19 cellular contexts compared by ENCODE assay signal in the genomic region with DNA sequence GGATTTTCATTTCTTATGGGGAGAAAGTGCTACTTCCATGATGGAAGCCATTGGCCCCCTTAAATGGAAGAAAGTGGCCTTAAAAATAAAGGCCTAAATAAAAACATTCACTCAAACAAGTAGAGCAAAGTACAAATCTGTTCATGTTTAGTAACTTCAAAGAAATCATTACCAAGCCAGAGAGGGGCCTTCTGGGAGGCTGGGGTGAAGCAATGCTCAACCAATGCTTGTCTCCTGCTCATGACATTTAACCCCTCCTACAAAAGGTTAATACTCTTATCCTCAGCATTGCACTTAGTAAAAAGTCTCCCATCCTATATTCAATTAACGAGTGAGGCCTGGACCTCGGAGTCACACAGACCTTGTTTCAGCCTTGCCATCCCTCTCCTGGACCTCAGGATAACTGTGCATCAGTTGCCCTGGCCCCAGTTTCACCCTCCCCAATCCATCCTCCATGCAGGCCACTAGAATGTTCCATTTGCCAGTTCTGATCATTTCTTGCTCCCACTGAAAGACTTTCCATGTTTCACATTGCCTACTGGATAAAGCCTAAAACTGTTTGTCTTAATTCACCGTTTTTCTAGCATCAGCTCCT. TPM values are rescaled to one million over a fixed set of nuclear protein-coding genes. Genes with fewer than 3 reads are reported as not detected.
DNase-seq lines count a peak whose midpoint lies in the region; ATAC-seq, FAIRE-seq and TF ChIP-seq lines count a peak whose summit lies in the region.
"Had no signal": no experiment of that assay in that cellular context is flagged by ENCODE, and none has a peak within 500 bp of the region (broad histone marks: within the 10 kb centered on the region; RNA-seq: fewer than 3 reads in every experiment).

No MANE protein-coding gene starts in this region.

- peak; percentile 15; the same call in 2 of the 3 replicates for ATAC-seq in HepG2
- ATAC-seq in stimulated activated naive CD8-positive, alpha-beta T cell treated with anti-CD3 and anti-CD28 coated beads, Interleukin-15, Interleukin-2, amounts not matched to agents 100 U/mL and 50 U/mL, for 24 hours: no peak
- ATAC-seq in naive thymus-derived CD4-positive, alpha-beta T cell: no peak
- ATAC-seq: CD8-positive, alpha-beta T cell; GM23338; HCT116 had no signal

- no TSS peak for BruUV-seq in HepG2 (replicated peaks; lab: Mats Ljungman, UMichigan)

- no peak overlapping the region for H3K4me3 Mint-ChIP-seq in progenitor cell of endocrine pancreas (ENCODE audit: low read depth)
- H3K4me3 Mint-ChIP-seq in activated T-helper 2 cell treated with anti-CD3 and anti-CD28 coated beads, Interferon-gamma antibody, Interleukin-2, Interleukin-4, amounts not matched to agents 10 μg/mL and 5 μg/mL and 100 μg/mL, durations not matched to agents 14 hours and 24 hours and 36 hours (ENCODE audit: low read depth): no peak overlapping the region
- H3K4me3 Mint-ChIP-seq in naive thymus-derived CD4-positive, alpha-beta T cell: no peak overlapping the region
- H3K4me3 Mint-ChIP-seq: B cell; CD8-positive, alpha-beta T cell; GM23338; HFFc6 had no signal

- H3K27ac Mint-ChIP-seq in progenitor cell of endocrine pancreas: peak overlapping the region; percentile 91
- H3K27ac Mint-ChIP-seq in activated T-helper 2 cell treated with anti-CD3 and anti-CD28 coated beads, Interferon-gamma antibody, Interleukin-2, Interleukin-4, amounts not matched to agents 10 μg/mL and 5 μg/mL and 100 μg/mL, durations not matched to agents 14 hours and 24 hours and 36 hours: no peak overlapping the region
- H3K27ac Mint-ChIP-seq in naive thymus-derived CD4-positive, alpha-beta T cell: no peak overlapping the region
- H3K27ac Mint-ChIP-seq: B cell; CD8-positive, alpha-beta T cell; GM23338; HFFc6 had no signal

- H3K36me3 ChIP-seq in HepG2 (replicated peaks in 1 of 2; ENCODE audit: control insufficient read depth in 1 of 2, insufficient read depth in 2 of 2, low read length in 2 of 2): no peaks in the 10 kb centered on the region
- H3K36me3 ChIP-seq in naive thymus-derived CD4-positive, alpha-beta T cell (ENCODE audit: control insufficient read depth in 2 of 3, insufficient read depth in 3 of 3, low read length in 3 of 3): no peaks in the 10 kb centered on the region
- H3K36me3 ChIP-seq: BLaER1 treated with 17β-estradiol and CSF1 and Interleukin-3, amounts not matched to agents 10 nM and 100 nM had no signal

- CTCF ChIA-PET in HepG2 (lab: Yijun Ruan, JAX; ENCODE audit: low intra/inter-chr PET ratio, low total read pairs): no interaction called here
- CTCF ChIA-PET in naive thymus-derived CD4-positive, alpha-beta T cell (lab: Charles Lee): no interaction called here

- no peaks in the 10 kb centered on the region for H3K36me3 Mint-ChIP-seq in progenitor cell of endocrine pancreas (ENCODE audit: insufficient read depth)
- H3K36me3 Mint-ChIP-seq in activated T-helper 2 cell treated with anti-CD3 and anti-CD28 coated beads, Interferon-gamma antibody, Interleukin-2, Interleukin-4, amounts not matched to agents 10 μg/mL and 5 μg/mL and 100 μg/mL, durations not matched to agents 14 hours and 24 hours and 36 hours (ENCODE audit: low read depth): no peaks in the 10 kb centered on the region
- H3K36me3 Mint-ChIP-seq in naive thymus-derived CD4-positive, alpha-beta T cell: no peaks in the 10 kb centered on the region
- H3K36me3 Mint-ChIP-seq: CD8-positive, alpha-beta T cell had no signal

- H3K4me3 ChIP-seq in coronary artery: no peak overlapping the region
- H3K4me3 ChIP-seq in HepG2 (replicated peaks in 1 of 3; ENCODE audit: insufficient read depth in 1 of 3, low read depth in 2 of 3, low read length in 3 of 3): peak overlapping the region in 1 of 3 experiments; percentile 11; a peak in 1 of 6 replicates
- H3K4me3 ChIP-seq in naive thymus-derived CD4-positive, alpha-beta T cell (ENCODE audit: low read length): no peak overlapping the region
- H3K4me3 ChIP-seq: BLaER1 treated with 17β-estradiol and CSF1 and Interleukin-3, amounts not matched to agents 10 nM and 100 nM; GM23338 had no signal

- no peaks in the 10 kb centered on the region for H3K79me2 ChIP-seq in HepG2 (ENCODE audit: insufficient read depth, low read length)

- no peaks in the 10 kb centered on the region for H4K20me1 ChIP-seq in HepG2 (ENCODE audit: insufficient read depth, low read length)
- H4K20me1 ChIP-seq: BLaER1 treated with 17β-estradiol and CSF1 and Interleukin-3, amounts not matched to agents 10 nM and 100 nM had no signal

- peaks cover 80% of the 10 kb centered on the region for H3K4me1 ChIP-seq in HepG2 (ENCODE audit: insufficient read depth, low read length)
- H3K4me1 ChIP-seq in naive thymus-derived CD4-positive, alpha-beta T cell (ENCODE audit: control insufficient read depth in 2 of 2, insufficient read depth in 2 of 2, low read length in 2 of 2): no peaks in the 10 kb centered on the region

- peaks cover 4% of the 10 kb centered on the region for H3K27me3 Mint-ChIP-seq in progenitor cell of endocrine pancreas
- no peaks in the 10 kb centered on the region for H3K27me3 Mint-ChIP-seq in activated T-helper 2 cell treated with anti-CD3 and anti-CD28 coated beads, Interferon-gamma antibody, Interleukin-2, Interleukin-4, amounts not matched to agents 10 μg/mL and 5 μg/mL and 100 μg/mL, durations not matched to agents 14 hours and 24 hours and 36 hours (ENCODE audit: low read depth)
- H3K27me3 Mint-ChIP-seq in naive thymus-derived CD4-positive, alpha-beta T cell: peaks cover 0 to 6% (median 1%) of the 10 kb centered on the region in 5 donors
- H3K27me3 Mint-ChIP-seq: B cell had no signal

- H3K4me1 Mint-ChIP-seq in progenitor cell of endocrine pancreas (ENCODE audit: low read depth): peaks cover 37% of the 10 kb centered on the region
- H3K4me1 Mint-ChIP-seq in activated T-helper 2 cell treated with anti-CD3 and anti-CD28 coated beads, Interferon-gamma antibody, Interleukin-2, Interleukin-4, amounts not matched to agents 10 μg/mL and 5 μg/mL and 100 μg/mL, durations not matched to agents 14 hours and 24 hours and 36 hours (ENCODE audit: low read depth): no peaks in the 10 kb centered on the region
- H3K4me1 Mint-ChIP-seq in naive thymus-derived CD4-positive, alpha-beta T cell: peaks cover 0 to 2% (median 0%) of the 10 kb centered on the region in 7 donors
- H3K4me1 Mint-ChIP-seq: B cell had no signal

- no peaks in the 10 kb centered on the region for H3K9me3 Mint-ChIP-seq in progenitor cell of endocrine pancreas (ENCODE audit: low read depth)
- H3K9me3 Mint-ChIP-seq in activated T-helper 2 cell treated with anti-CD3 and anti-CD28 coated beads, Interferon-gamma antibody, Interleukin-2, Interleukin-4, amounts not matched to agents 10 μg/mL and 5 μg/mL and 100 μg/mL, durations not matched to agents 14 hours and 24 hours and 36 hours: no peaks in the 10 kb centered on the region
- H3K9me3 Mint-ChIP-seq in naive thymus-derived CD4-positive, alpha-beta T cell: peaks cover 0 to 2% (median 0%) of the 10 kb centered on the region in 11 donors
- H3K9me3 Mint-ChIP-seq: CD8-positive, alpha-beta T cell; GM23338; HFFc6 had no signal

- in situ Hi-C loops in HepG2 (cut with HindIII; ENCODE audit: extremely low pct_ligation_motif_present, low pct_unique_long_range_greater_than_20kb): loop anchor here (10.0 to 25.0 kb wide), 2 partner anchors 451 to 868 kb away; a partner anchor contains a TSS

- H3K27ac ChIP-seq in coronary artery: no peak overlapping the region
- peak overlapping the region; percentile 35 for H3K27ac ChIP-seq in HepG2 (ENCODE audit: extremely low read length, insufficient read depth, low read length)
- no peak overlapping the region for H3K27ac ChIP-seq in naive thymus-derived CD4-positive, alpha-beta T cell (ENCODE audit: low read depth, low read length)
- H3K27ac ChIP-seq: BLaER1 treated with 17β-estradiol and CSF1 and Interleukin-3, amounts not matched to agents 10 nM and 100 nM had no signal

- no peaks in the 10 kb centered on the region for H3K27me3 ChIP-seq in HepG2 (ENCODE audit: control insufficient read depth in 1 of 2, insufficient read depth in 2 of 2, low read length in 2 of 2)
- H3K27me3 ChIP-seq in naive thymus-derived CD4-positive, alpha-beta T cell (ENCODE audit: control insufficient read depth in 2 of 2, insufficient read depth in 2 of 2, low read length in 2 of 2): no peaks in the 10 kb centered on the region
- H3K27me3 ChIP-seq: BLaER1 treated with 17β-estradiol and CSF1 and Interleukin-3, amounts not matched to agents 10 nM and 100 nM had no signal

- POLR2A ChIA-PET in HepG2 (lab: Yijun Ruan, JAX): no interaction called here
- POLR2A ChIA-PET in naive thymus-derived CD4-positive, alpha-beta T cell (lab: Charles Lee): no interaction called here

- intact Hi-C loops in HepG2 (cut with micrococcal nuclease; ENCODE audit: unreplicated experiment): no loop called here
- intact Hi-C loops in activated T-helper 2 cell treated with anti-CD3 and anti-CD28 coated beads, Interferon-gamma antibody, Interleukin-2, Interleukin-4, amounts not matched to agents 10 μg/mL and 5 μg/mL and 100 μg/mL, durations not matched to agents 14 hours and 24 hours and 36 hours (cut with micrococcal nuclease): no loop called here
- intact Hi-C loops in naive thymus-derived CD4-positive, alpha-beta T cell (cut with micrococcal nuclease): no loop called here

- TF ChIP-seq EP300 in HepG2 (IDR thresholded peaks at IDR 0.05; ENCODE audit: low read depth in 2 of 2, low read length in 2 of 2) (no peak), HepG2 (CRISPR knock-in tag; IDR thresholded peaks at IDR 0.05; ENCODE audit: borderline replicate concordance) (no peak)

- FAIRE-seq in HepG2 (lab: Jason Lieb, UNC): no peak
- FAIRE-seq: HTR-8/SVneo had no signal

- TF ChIP-seq POLR2A in HepG2 (IDR thresholded peaks at IDR 0.05; ENCODE audit: insufficient read depth in 1 of 2, low read depth in 2 of 2, low read length in 2 of 2): no peak

- TF ChIP-seq RAD21 in HepG2 (CRISPR knock-in tag; IDR thresholded peaks at IDR 0.05): no peak

- DNase-seq in activated effector memory CD4-positive, alpha-beta T cell treated with anti-CD3 and anti-CD28 coated beads, Interleukin-2, amount 50 U/mL, for 16 hours: peak; percentile 25
- no peak for DNase-seq in activated effector memory CD4-positive, alpha-beta T cell treated with Interleukin-2 at 50 U/mL for 16 hours
- peak; percentile 19 for DNase-seq in coronary artery (ENCODE audit: low spot score)
- DNase-seq in HepG2 (ENCODE audit: low spot score): peak; percentile 25
- no peak for DNase-seq in progenitor cell of endocrine pancreas (ENCODE audit: low spot score, unreplicated experiment)
- no peak for DNase-seq in activated T-helper 2 cell treated with anti-CD3 and anti-CD28 coated beads, Interferon-gamma antibody, Interleukin-2, Interleukin-4, amounts not matched to agents 10 μg/mL and 5 μg/mL and 100 μg/mL, durations not matched to agents 14 hours and 24 hours and 36 hours (ENCODE audit: low spot score)
- no peak for DNase-seq in stimulated activated naive CD8-positive, alpha-beta T cell treated with anti-CD3 and anti-CD28 coated beads, Interleukin-15, Interleukin-2, amounts not matched to agents 100 U/mL and 50 U/mL, for 24 hours
- DNase-seq in naive thymus-derived CD4-positive, alpha-beta T cell: no peak
- DNase-seq: Calu3; CD8-positive, alpha-beta T cell; DMS79 treated with DMSO at 0.1 percent for 48 hours; GF-D8; H7; HFFc6 had no signal

- no peaks in the 10 kb centered on the region for H3K9me3 ChIP-seq in HepG2 (ENCODE audit: low read length)
- no peaks in the 10 kb centered on the region for H3K9me3 ChIP-seq in naive thymus-derived CD4-positive, alpha-beta T cell (ENCODE audit: control insufficient read depth in 2 of 3, low read length in 3 of 3)

- H3K9ac ChIP-seq in HepG2 (ENCODE audit: insufficient read depth, low read depth, low read length): no peak overlapping the region
- H3K9ac ChIP-seq: BLaER1 treated with 17β-estradiol and CSF1 and Interleukin-3, amounts not matched to agents 10 nM and 100 nM had no signal

- H3K4me2 ChIP-seq in HepG2 (ENCODE audit: low read depth, low read length): peak overlapping the region; percentile 64
- H3K4me2 ChIP-seq: BLaER1 treated with 17β-estradiol and CSF1 and Interleukin-3, amounts not matched to agents 10 nM and 100 nM; GM23338 had no signal

- TF ChIP-seq CTCF in coronary artery (IDR thresholded peaks at IDR 0.05): no peak
- TF ChIP-seq CTCF in HepG2 (CRISPR knock-in tag; IDR thresholded peaks at IDR 0.05): no peak
- TF ChIP-seq CTCF in progenitor cell of endocrine pancreas (IDR thresholded peaks at IDR 0.05; ENCODE audit: unreplicated experiment): no peak

- H2AFZ ChIP-seq in HepG2 (ENCODE audit: low read length): no peak overlapping the region
- H2AFZ ChIP-seq: GM23338 had no signal

- WGBS in HepG2 (ENCODE audit: low lambda C conversion rate): 30% methylated on average over 3 of the region's 3 CpGs

RNA-seq across cellular contexts. Expression of a gene that starts 36.9 kb away (rescaled TPM):
- total RNA-seq in HepG2 (2016; rRNA removed; fragmentation: Illumina TruSeq; extraction: Trizol) (125 and 159 TPM in 2 replicates), progenitor cell of endocrine pancreas (31.9 and 32.1 TPM in 2 replicates)
- total RNA-seq in HepG2 (2016; cell fraction: cytosol; rRNA removed; fragmentation: Illumina TruSeq; extraction: Trizol; ENCODE audit: low read depth): 11.5 TPM in 2 replicates
- total RNA-seq in HepG2 (2016; cell fraction: insoluble cytoplasmic fraction; rRNA removed; fragmentation: Illumina TruSeq; extraction: Trizol): 126 and 146 TPM in 2 replicates
- total RNA-seq in HepG2 (2016; cell fraction: membrane; rRNA removed; fragmentation: Illumina TruSeq; extraction: Trizol): 48.8 and 50.7 TPM in 2 replicates
- total RNA-seq in HepG2 (2016; cell fraction: nucleus; rRNA removed; fragmentation: Illumina TruSeq; extraction: Trizol): 50.9 and 56.2 TPM in 2 replicates
- 45.1 and 49.5 TPM in 2 replicates for polyA plus RNA-seq in HepG2 (2011; rRNA removed)
- polyA plus RNA-seq in HepG2 (2011; cell fraction: cytosol; rRNA removed): 39.2 and 42.4 TPM in 2 replicates
- 15.7 and 19.6 TPM in 2 replicates for polyA plus RNA-seq in HepG2 (2011; cell fraction: nucleus; rRNA removed)
- polyA plus RNA-seq in HepG2 (2012): 51.6 and 52.8 TPM in 2 replicates
- 7.5 and 7.7 TPM in 2 replicates for polyA plus RNA-seq in HepG2 (2016; cell fraction: cytosol; fragmentation: Illumina TruSeq; extraction: Trizol; ENCODE audit: low read depth)
- 131 and 144 TPM in 2 replicates for polyA plus RNA-seq in HepG2 (2016; cell fraction: insoluble cytoplasmic fraction; fragmentation: Illumina TruSeq; extraction: Trizol; ENCODE audit: low read depth)
- 23.3 and 23.6 TPM in 2 replicates for polyA plus RNA-seq in HepG2 (2016; cell fraction: membrane; fragmentation: Illumina TruSeq; extraction: Trizol; ENCODE audit: low read depth)
- polyA plus RNA-seq in HepG2 (2016; cell fraction: nucleus; fragmentation: Illumina TruSeq; extraction: Trizol; ENCODE audit: insufficient read depth, low read depth): 57.5 and 58.3 TPM in 2 replicates
- polyA minus RNA-seq in HepG2 (2011; rRNA and poly(A)+ RNA removed; ENCODE audit: low replicate concordance): 58.5 and 119 TPM in 2 replicates
- 51.9 and 56.8 TPM in 2 replicates for polyA minus RNA-seq in HepG2 (2011; cell fraction: cytosol; rRNA and poly(A)+ RNA removed)
- polyA minus RNA-seq in HepG2 (2011; cell fraction: nucleus; rRNA and poly(A)+ RNA removed): 20.2 and 23.6 TPM in 2 replicates
- total RNA-seq in activated T-helper 2 cell treated with anti-CD3 and anti-CD28 coated beads, Interferon-gamma antibody, Interleukin-2, Interleukin-4, amounts not matched to agents 10 μg/mL and 5 μg/mL and 100 μg/mL, durations not matched to agents 14 hours and 24 hours and 36 hours: 37.7 and 39.3 TPM in 2 replicates
- 10 to 100 TPM in 1 of 5 experiments, 1 to 10 TPM in 4; 1.9 to 13.4 (median 3.8) TPM for total RNA-seq in naive thymus-derived CD4-positive, alpha-beta T cell
- 10 to 100 TPM in 1 of 2 donors, 1 to 10 TPM in 1; 6.5 to 10.7 TPM for polyA plus RNA-seq in naive thymus-derived CD4-positive, alpha-beta T cell

Comparison
In these comparisons a context has a peak if more than half of its experiments do, and no peak if none do; other contexts are left out.
1. DNase-seq: peak in activated effector memory CD4-positive, alpha-beta T cell treated with anti-CD3 and anti-CD28 coated beads, Interleukin-2, amount 50 U/mL, for 16 hours (single experiment), coronary artery (single experiment) and HepG2 (single experiment); none in activated effector memory CD4-positive, alpha-beta T cell treated with Interleukin-2 at 50 U/mL for 16 hours (single experiment), progenitor cell of endocrine pancreas (single experiment), activated T-helper 2 cell treated with anti-CD3 and anti-CD28 coated beads, Interferon-gamma antibody, Interleukin-2, Interleukin-4, amounts not matched to agents 10 μg/mL and 5 μg/mL and 100 μg/mL, durations not matched to agents 14 hours and 24 hours and 36 hours (single experiment), stimulated activated naive CD8-positive, alpha-beta T cell treated with anti-CD3 and anti-CD28 coated beads, Interleukin-15, Interleukin-2, amounts not matched to agents 100 U/mL and 50 U/mL, for 24 hours (single experiment) and naive thymus-derived CD4-positive, alpha-beta T cell (0 of 9).